Comparison of ENCODE assay signal across 7 cellular contexts in the genomic region with DNA sequence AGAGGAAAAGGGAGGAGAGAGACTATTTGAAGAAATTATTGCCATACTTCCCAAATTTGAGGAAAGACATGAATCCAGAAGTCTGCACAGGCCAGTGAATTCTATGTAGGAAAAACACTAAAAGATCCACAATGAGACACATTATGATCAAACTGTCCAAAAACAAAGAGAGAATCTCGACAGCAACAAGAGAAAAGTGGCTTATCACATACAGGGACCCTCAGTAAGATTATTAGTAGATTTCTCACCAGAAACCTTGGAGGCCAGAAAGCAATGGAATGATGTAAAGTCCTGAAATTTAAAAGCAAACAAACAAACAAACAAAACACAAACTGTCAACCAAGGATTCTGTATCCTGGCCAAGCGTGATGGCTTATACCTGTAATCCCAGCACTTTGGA.
"Had no signal": no experiment of that assay in that cellular context is flagged by ENCODE, and none has a peak within 500 bp of the region (broad histone marks: within the 10 kb centered on the region; RNA-seq: fewer than 3 reads in every experiment).

No MANE protein-coding gene starts in this region.

- ATAC-seq: GM12878 had no signal

- FAIRE-seq: GM12878, GM12891, GM12892, GM18507, GM19239 had no signal

- H3K4me3 ChIP-seq: GM12878 had no signal

- DNase-seq: GDM1, GF-D8 had no signal
